ENCODE assay signal across 15 cellular contexts in the genomic region with DNA sequence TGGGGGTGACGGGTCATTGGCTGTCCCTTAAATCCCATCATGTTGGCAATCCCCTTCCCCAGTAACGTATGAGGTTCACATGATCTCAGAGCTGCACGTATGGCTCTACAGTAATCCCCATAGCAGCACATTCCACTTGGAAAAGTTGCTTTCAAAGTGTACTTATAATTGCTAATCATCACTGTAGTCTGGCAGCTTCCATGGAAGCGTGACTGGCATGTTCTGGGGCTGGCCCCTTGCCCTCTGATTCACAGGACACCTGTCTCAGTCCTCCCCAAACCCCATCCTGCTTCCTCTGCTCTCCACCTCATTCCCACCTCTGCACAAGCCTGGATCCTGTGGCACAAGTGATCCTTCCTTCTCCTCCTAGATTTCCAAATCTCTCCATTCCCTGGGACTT.
DNase-seq lines count a peak whose midpoint lies in the region; ATAC-seq and TF ChIP-seq lines count a peak whose summit lies in the region.
"Had no signal": no experiment of that assay in that cellular context is flagged by ENCODE, and none has a peak within 500 bp of the region (broad histone marks: within the 10 kb centered on the region; RNA-seq: fewer than 3 reads in every experiment).

No MANE protein-coding gene starts in this region.

- peak overlapping the region; percentile 2 to 94 for H3K27ac Mint-ChIP-seq in natural killer cell treated with Interleukin-12 subunit alpha and Interleukin-12 subunit beta and Interleukin-15 and Interleukin-18, amount 100 ng/mL, for 72 hours
- no peak overlapping the region for H3K27ac Mint-ChIP-seq in natural killer cell

- H3K9me3 Mint-ChIP-seq in natural killer cell treated with Interleukin-12 subunit alpha and Interleukin-12 subunit beta and Interleukin-15 and Interleukin-18, amount 100 ng/mL, for 72 hours = peaks cover 2% of the 10 kb centered on the region
- no peaks in the 10 kb centered on the region for H3K9me3 Mint-ChIP-seq in natural killer cell

- intact Hi-C loops in natural killer cell (cut with micrococcal nuclease) (no loop called here), posterior cingulate gyrus (cut with DNase I) (no loop called here)

- TF ChIP-seq CTCF in natural killer cell (IDR thresholded peaks at IDR 0.05) (no peak), retinal pigment epithelial cell (conservative IDR thresholded peaks at IDR 0.05; ENCODE audit: low read depth, low read length) (no peak)

- no peak for ATAC-seq in natural killer cell treated with Interleukin-12 subunit alpha and Interleukin-12 subunit beta and Interleukin-15 and Interleukin-18, amount 100 ng/mL, for 72 hours
- no peak for ATAC-seq in natural killer cell
- ATAC-seq: K562 had no signal

- peaks cover 33% of the 10 kb centered on the region in 2 donors for H3K4me1 Mint-ChIP-seq in natural killer cell treated with Interleukin-12 subunit alpha and Interleukin-12 subunit beta and Interleukin-15 and Interleukin-18, amount 100 ng/mL, for 72 hours (ENCODE audit: low read depth in 2 of 2)
- peaks cover 13 to 16% of the 10 kb centered on the region in 2 donors for H3K4me1 Mint-ChIP-seq in natural killer cell

- peaks cover 12% of the 10 kb centered on the region for H3K36me3 Mint-ChIP-seq in natural killer cell treated with Interleukin-12 subunit alpha and Interleukin-12 subunit beta and Interleukin-15 and Interleukin-18, amount 100 ng/mL, for 72 hours
- no peaks in the 10 kb centered on the region for H3K36me3 Mint-ChIP-seq in natural killer cell

- no peak overlapping the region for H3K4me3 ChIP-seq in retinal pigment epithelial cell (ENCODE audit: low read length)
- H3K4me3 ChIP-seq: K562 had no signal

- peak overlapping the region; percentile 15 for H3K4me3 Mint-ChIP-seq in natural killer cell treated with Interleukin-12 subunit alpha and Interleukin-12 subunit beta and Interleukin-15 and Interleukin-18, amount 100 ng/mL, for 72 hours
- no peak overlapping the region for H3K4me3 Mint-ChIP-seq in natural killer cell

- no peak for DNase-seq in natural killer cell treated with Interleukin-12 subunit alpha and Interleukin-12 subunit beta and Interleukin-15 and Interleukin-18, amount 100 ng/mL, for 72 hours (ENCODE audit: low spot score)
- no peak for DNase-seq in natural killer cell
- peak; percentile 70 for DNase-seq in kidney tubule cell (ENCODE audit: low spot score)
- DNase-seq in retinal pigment epithelial cell (ENCODE audit: low read depth) = peak; percentile 47
- no peak for DNase-seq in posterior cingulate gyrus
- DNase-seq in NCI-H2081 treated with DMSO at 0.1 percent for 48 hours (lab: John Stamatoyannopoulos, UW) = no peak
- no peak for DNase-seq in GDM1 (lab: John Stamatoyannopoulos, UW)
- no peak for DNase-seq in NCI-H2171 treated with DMSO at 0.1 percent for 48 hours (lab: John Stamatoyannopoulos, UW)
- DNase-seq: Caco-2, NCI-H1436, NCI-H2081, NCI-H2227 treated with DMSO at 0.1 percent for 48 hours, NCI-H526, RPMI8226 had no signal

- peaks cover 27 to 36% of the 10 kb centered on the region in 2 donors for H3K27me3 Mint-ChIP-seq in natural killer cell treated with Interleukin-12 subunit alpha and Interleukin-12 subunit beta and Interleukin-15 and Interleukin-18, amount 100 ng/mL, for 72 hours
- peaks cover 28 to 40% of the 10 kb centered on the region in 2 donors for H3K27me3 Mint-ChIP-seq in natural killer cell (ENCODE audit: low read depth in 2 of 2)

Comparison
In these comparisons a context has a peak if more than half of its experiments do, and no peak if none do; other contexts are left out.
1. H3K27ac Mint-ChIP-seq: peak in natural killer cell treated with Interleukin-12 subunit alpha and Interleukin-12 subunit beta and Interleukin-15 and Interleukin-18, amount 100 ng/mL, for 72 hours (2 of 2); none in natural killer cell (0 of 2).
2. DNase-seq: peak in kidney tubule cell (single experiment) and retinal pigment epithelial cell (single experiment); none in natural killer cell treated with Interleukin-12 subunit alpha and Interleukin-12 subunit beta and Interleukin-15 and Interleukin-18, amount 100 ng/mL, for 72 hours (single experiment), natural killer cell (single experiment), posterior cingulate gyrus (0 of 10), NCI-H2081 treated with DMSO at 0.1 percent for 48 hours (single experiment), GDM1 (single experiment) and NCI-H2171 treated with DMSO at 0.1 percent for 48 hours (single experiment).